24 cellular contexts compared by ENCODE assay signal in the genomic region with DNA sequence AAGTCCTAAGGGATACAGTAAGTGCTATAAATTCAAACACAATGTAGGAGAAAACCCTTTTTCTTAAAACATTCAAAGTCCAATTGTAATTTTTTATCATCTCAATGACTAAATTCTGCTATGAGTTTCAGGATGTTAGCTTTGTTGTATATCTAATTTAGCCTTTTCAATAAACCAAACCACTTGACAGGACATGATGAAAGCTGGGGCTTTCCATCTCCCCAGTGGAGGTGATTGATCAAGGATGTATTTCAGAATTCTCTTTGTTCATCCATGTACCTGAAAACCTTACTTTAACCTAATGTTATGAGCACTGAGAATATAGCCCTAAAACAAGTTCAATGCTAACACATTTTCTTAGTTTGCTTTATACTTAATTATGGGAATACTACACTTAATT.
"Had no signal": no experiment of that assay in that cellular context is flagged by ENCODE, and none has a peak within 500 bp of the region (broad histone marks: within the 10 kb centered on the region; RNA-seq: fewer than 3 reads in every experiment).

No MANE protein-coding gene starts in this region.

- H3K36me3 ChIP-seq: breast epithelium, left ventricle myocardium inferior, neutrophil, ovary, prostate gland, spleen, thoracic aorta, upper lobe of left lung had no signal

- H3K27me3 ChIP-seq: breast epithelium, hepatocyte, neutrophil, ovary, spleen, upper lobe of left lung had no signal

- DNase-seq: activated CD4-positive, alpha-beta memory T cell treated with anti-CD3 and anti-CD28 coated beads for 36 hours; activated CD4-positive, alpha-beta T cell treated with anti-CD3 and anti-CD28 coated beads for 48 hours; activated naive CD4-positive, alpha-beta T cell treated with anti-CD3 and anti-CD28 coated beads for 36 hours; activated naive CD8-positive, alpha-beta T cell treated with anti-CD3 and anti-CD28 coated beads, Interleukin-2, amount 10 ng/mL, durations not matched to agents 7 days and 5 days; activated T-cell treated with anti-CD3 and anti-CD28 coated beads, Interleukin-2, amount 50 U/mL, for 48 hours; amniotic stem cell; dorsolateral prefrontal cortex; effector memory CD8-positive, alpha-beta T cell; foreskin melanocyte; immature natural killer cell; left ventricle myocardium inferior; naive thymus-derived CD8-positive, alpha-beta T cell; ovary; spleen; stimulated activated CD4-positive, alpha-beta T cell treated with anti-CD3 and anti-CD28 coated beads, Interleukin-4, amount 100 ng/mL, for 24 hours; stimulated activated naive CD4-positive, alpha-beta T cell treated with Interleukin-2 at 50 U/mL for 16 hours; upper lobe of left lung had no signal

- H3K27ac Mint-ChIP-seq: activated CD4-positive, alpha-beta memory T cell treated with anti-CD3 and anti-CD28 coated beads for 36 hours; activated naive CD4-positive, alpha-beta T cell treated with anti-CD3 and anti-CD28 coated beads for 36 hours; activated naive CD8-positive, alpha-beta T cell treated with anti-CD3 and anti-CD28 coated beads, Interleukin-2, amount 10 ng/mL, durations not matched to agents 7 days and 5 days; effector memory CD8-positive, alpha-beta T cell; immature natural killer cell; naive thymus-derived CD8-positive, alpha-beta T cell had no signal

- H3K4me2 ChIP-seq: hepatocyte had no signal

- H3K4me3 ChIP-seq: breast epithelium, dorsolateral prefrontal cortex, hepatocyte, left ventricle myocardium inferior, ovary, prostate gland, spleen, thoracic aorta, upper lobe of left lung had no signal

- ATAC-seq: effector memory CD8-positive, alpha-beta T cell; esophagus mucosa; naive thymus-derived CD8-positive, alpha-beta T cell had no signal

- H3K9me3 ChIP-seq: breast epithelium, left ventricle myocardium inferior, neutrophil, ovary, prostate gland, thoracic aorta, upper lobe of left lung had no signal

- H3K36me3 Mint-ChIP-seq: activated CD4-positive, alpha-beta memory T cell treated with anti-CD3 and anti-CD28 coated beads for 36 hours; activated naive CD8-positive, alpha-beta T cell treated with anti-CD3 and anti-CD28 coated beads, Interleukin-2, amount 10 ng/mL, durations not matched to agents 7 days and 5 days; immature natural killer cell; naive thymus-derived CD8-positive, alpha-beta T cell had no signal

- H3K4me3 Mint-ChIP-seq: activated CD4-positive, alpha-beta memory T cell treated with anti-CD3 and anti-CD28 coated beads for 36 hours; activated naive CD4-positive, alpha-beta T cell treated with anti-CD3 and anti-CD28 coated beads for 36 hours; activated naive CD8-positive, alpha-beta T cell treated with anti-CD3 and anti-CD28 coated beads, Interleukin-2, amount 10 ng/mL, durations not matched to agents 7 days and 5 days; central memory CD8-positive, alpha-beta T cell; effector memory CD8-positive, alpha-beta T cell; immature natural killer cell; naive thymus-derived CD8-positive, alpha-beta T cell had no signal

- H3K27me3 Mint-ChIP-seq: activated CD4-positive, alpha-beta memory T cell treated with anti-CD3 and anti-CD28 coated beads for 36 hours; activated naive CD8-positive, alpha-beta T cell treated with anti-CD3 and anti-CD28 coated beads, Interleukin-2, amount 10 ng/mL, durations not matched to agents 7 days and 5 days; central memory CD8-positive, alpha-beta T cell; effector memory CD8-positive, alpha-beta T cell; naive thymus-derived CD8-positive, alpha-beta T cell had no signal

- H3K4me1 ChIP-seq: breast epithelium, left ventricle myocardium inferior, prostate gland, spleen, upper lobe of left lung had no signal

- H3K9me3 Mint-ChIP-seq: activated naive CD8-positive, alpha-beta T cell treated with anti-CD3 and anti-CD28 coated beads, Interleukin-2, amount 10 ng/mL, durations not matched to agents 7 days and 5 days; effector memory CD8-positive, alpha-beta T cell had no signal

- H3K4me1 Mint-ChIP-seq: activated naive CD8-positive, alpha-beta T cell treated with anti-CD3 and anti-CD28 coated beads, Interleukin-2, amount 10 ng/mL, durations not matched to agents 7 days and 5 days; central memory CD8-positive, alpha-beta T cell; immature natural killer cell; naive thymus-derived CD8-positive, alpha-beta T cell had no signal

- H3K79me2 ChIP-seq: hepatocyte had no signal

- H2AFZ ChIP-seq: hepatocyte had no signal

- H3K27ac ChIP-seq: breast epithelium, dorsolateral prefrontal cortex, hepatocyte, left ventricle myocardium inferior, neutrophil, ovary, prostate gland, spleen, thoracic aorta, upper lobe of left lung had no signal
